1 cellular context compared by ENCODE assay signal in genomic region chr20:50731055-50731929, GRCh38.
TF ChIP-seq lines count a peak whose summit lies in the region.

TSS of gene PARD6B (plus strand) at chr20:50731580. CDS start at chr20:50731787, 207 bp downstream.

TF ChIP-seq in A549, 52 proteins besides CTCF, POLR2A, EP300 and RAD21 (continued from another document):
- TF ChIP-seq NPAS2 (CRISPR knock-in tag; IDR thresholded peaks at IDR 0.05; ENCODE audit: borderline replicate concordance) (no peak), FOSL2 (IDR thresholded peaks at IDR 0.05) (no peak), FOSL2 (CRISPR knock-in tag; IDR thresholded peaks at IDR 0.05) (0 out of 2 replicates have a peak, but pooled peaks have one; percentile 22), ZSCAN20 (CRISPR knock-in tag; IDR thresholded peaks at IDR 0.05) (no peak), JUN (IDR thresholded peaks at IDR 0.05) (peak in 1 of 2 experiments; percentile 29; a peak in 2 of 5 replicates)
